ENCODE assay signal across 19 cellular contexts in genomic region chr12:25286837-25287236, GRCh38.
"Had no signal": no experiment of that assay in that cellular context is flagged by ENCODE, and none has a peak within 500 bp of the region (broad histone marks: within the 10 kb centered on the region; RNA-seq: fewer than 3 reads in every experiment).

No MANE protein-coding gene starts in this region.

- H3K27ac Mint-ChIP-seq: activated CD8-positive, alpha-beta memory T cell treated with anti-CD3 and anti-CD28 coated beads, Interleukin-2, amount 10 ng/mL, durations not matched to agents 7 days and 5 days; activated naive CD4-positive, alpha-beta T cell treated with anti-CD3 and anti-CD28 coated beads, Interleukin-2, amount 50 U/mL, for 24 hours; activated T-cell treated with anti-CD3 and anti-CD28 coated beads, Interleukin-2, amount 50 U/mL, for 24 hours; mesothelial cell of epicardium; stimulated activated effector memory CD8-positive, alpha-beta T cell treated with anti-CD3 and anti-CD28 coated beads, Interleukin-12 subunit alpha, Interleukin-12 subunit beta, amount 100 ng/mL, for 72 hours; T-cell had no signal

- H3K27ac ChIP-seq: adrenal gland, coronary artery, lower lobe of right lung, parathyroid adenoma, thoracic aorta, upper lobe of right lung had no signal

- H3K27me3 ChIP-seq: adrenal gland, upper lobe of right lung had no signal

- H3K4me3 Mint-ChIP-seq: activated CD8-positive, alpha-beta memory T cell treated with anti-CD3 and anti-CD28 coated beads, Interleukin-2, amount 10 ng/mL, durations not matched to agents 7 days and 5 days; activated naive CD4-positive, alpha-beta T cell treated with anti-CD3 and anti-CD28 coated beads, Interleukin-2, amount 50 U/mL, for 24 hours; activated T-cell treated with anti-CD3 and anti-CD28 coated beads, Interleukin-2, amount 50 U/mL, for 24 hours; central memory CD8-positive, alpha-beta T cell; mesothelial cell of epicardium; naive thymus-derived CD4-positive, alpha-beta T cell; stimulated activated effector memory CD8-positive, alpha-beta T cell treated with anti-CD3 and anti-CD28 coated beads, Interleukin-12 subunit alpha, Interleukin-12 subunit beta, amount 100 ng/mL, for 72 hours; T-cell had no signal

- DNase-seq: activated CD8-positive, alpha-beta memory T cell treated with anti-CD3 and anti-CD28 coated beads, Interleukin-2, amount 10 ng/mL, durations not matched to agents 7 days and 5 days; activated effector memory CD4-positive, alpha-beta T cell treated with anti-CD3 and anti-CD28 coated beads, Interleukin-2, amount 50 U/mL, for 16 hours; activated T-cell treated with anti-CD3 and anti-CD28 coated beads, Interleukin-2, amount 50 U/mL, for 24 hours; adrenal gland; foreskin melanocyte; lower lobe of right lung; naive thymus-derived CD4-positive, alpha-beta T cell; stimulated activated CD4-positive, alpha-beta T cell treated with anti-CD3 and anti-CD28 coated beads, Interleukin-12 subunit alpha, Interleukin-12 subunit beta, amount 100 ng/mL, for 4 hours; T-cell; T1000; upper lobe of right lung had no signal

- H3K27me3 Mint-ChIP-seq: activated naive CD4-positive, alpha-beta T cell treated with anti-CD3 and anti-CD28 coated beads, Interleukin-2, amount 50 U/mL, for 24 hours; activated T-cell treated with anti-CD3 and anti-CD28 coated beads, Interleukin-2, amount 50 U/mL, for 24 hours; central memory CD8-positive, alpha-beta T cell; T-cell had no signal

- ATAC-seq: activated CD4-positive, CD25-positive, alpha-beta regulatory T cell treated with anti-CD3 and anti-CD28 coated beads, Interleukin-2, amount 50 U/mL, for 24 hours; activated CD8-positive, alpha-beta memory T cell treated with anti-CD3 and anti-CD28 coated beads, Interleukin-2, amount 10 ng/mL, durations not matched to agents 7 days and 5 days; lower lobe of right lung; naive thymus-derived CD4-positive, alpha-beta T cell; stimulated activated effector memory CD8-positive, alpha-beta T cell treated with anti-CD3 and anti-CD28 coated beads, Interleukin-12 subunit alpha, Interleukin-12 subunit beta, amount 100 ng/mL, for 72 hours; T-cell; upper lobe of right lung had no signal

- H3K4me3 ChIP-seq: adrenal gland, coronary artery, lower lobe of right lung, thoracic aorta, upper lobe of right lung had no signal

- H3K4me1 ChIP-seq: adrenal gland, parathyroid adenoma, upper lobe of right lung had no signal

- H3K9me3 ChIP-seq: lower lobe of right lung, thoracic aorta, upper lobe of right lung had no signal

- H3K36me3 ChIP-seq: adrenal gland, lower lobe of right lung, thoracic aorta, upper lobe of right lung had no signal

- H3K36me3 Mint-ChIP-seq: mesothelial cell of epicardium; naive thymus-derived CD4-positive, alpha-beta T cell; stimulated activated effector memory CD8-positive, alpha-beta T cell treated with anti-CD3 and anti-CD28 coated beads, Interleukin-12 subunit alpha, Interleukin-12 subunit beta, amount 100 ng/mL, for 72 hours; T-cell had no signal
